Comparison of ENCODE assay signal across 15 cellular contexts in the genomic region with DNA sequence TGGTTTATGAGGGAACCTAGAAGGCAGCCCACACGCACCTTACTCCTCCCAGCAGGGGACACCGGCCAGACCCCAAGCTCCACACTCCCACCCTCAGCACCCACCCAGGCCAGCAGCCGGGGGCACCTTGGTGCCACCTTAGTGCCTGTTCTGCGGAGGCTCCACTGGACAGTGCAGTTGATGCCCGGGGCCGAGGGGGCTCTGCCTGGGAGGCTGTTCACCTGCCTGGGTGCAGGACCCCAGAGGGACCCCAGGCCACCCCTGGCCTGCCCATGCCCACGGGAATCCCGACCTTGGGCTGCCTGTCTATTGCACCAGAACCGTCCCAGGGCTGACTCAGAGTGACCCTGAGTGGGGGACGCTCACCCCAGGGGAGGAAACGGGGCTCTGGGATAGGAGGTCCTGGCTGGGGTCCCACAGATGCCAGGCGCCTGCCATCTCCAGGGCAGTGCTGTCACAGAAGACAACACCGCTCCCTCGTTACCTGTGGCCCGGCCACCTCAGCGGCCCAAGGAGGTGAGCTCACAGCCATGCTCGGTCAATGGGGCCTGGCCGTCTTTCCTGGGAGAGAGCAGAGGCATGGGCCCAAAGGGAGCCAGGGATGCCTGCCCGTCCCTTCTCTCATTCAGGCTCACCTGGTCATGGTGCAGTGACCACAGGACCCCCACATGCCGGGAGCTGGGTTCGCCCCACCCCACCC. TPM values are rescaled to one million over a fixed set of nuclear protein-coding genes. Genes with fewer than 3 reads are reported as not detected.
"Had no signal": no experiment of that assay in that cellular context is flagged by ENCODE, and none has a peak within 500 bp of the region (broad histone marks: within the 10 kb centered on the region; RNA-seq: fewer than 3 reads in every experiment).

No MANE protein-coding gene starts in this region.

- H3K4me1 Mint-ChIP-seq: activated naive CD4-positive, alpha-beta T cell treated with anti-CD3 and anti-CD28 coated beads, Interleukin-2, amount 50 U/mL, for 24 hours had no signal

- H3K4me1 ChIP-seq: left lung had no signal

- H3K4me3 ChIP-seq: adrenal gland, cardiac muscle cell, left lung, thyroid gland had no signal

- H3K9me3 Mint-ChIP-seq: activated CD8-positive, alpha-beta T cell treated with anti-CD3 and anti-CD28 coated beads for 36 hours; activated naive CD4-positive, alpha-beta T cell treated with anti-CD3 and anti-CD28 coated beads, Interleukin-2, amount 50 U/mL, for 24 hours; activated T-cell treated with anti-CD3 and anti-CD28 coated beads, Interleukin-2, amount 50 U/mL, for 4 hours; nephron; T-helper 1 cell treated with Interleukin-12 subunit alpha and Interleukin-12 subunit beta and Interleukin-4 antibody, amounts not matched to agents 30 μg/mL and 1 μg/mL, for 36 hours had no signal

- H3K27ac ChIP-seq: cardiac muscle cell, left lung, thyroid gland had no signal

- H3K27ac Mint-ChIP-seq: activated CD8-positive, alpha-beta T cell treated with anti-CD3 and anti-CD28 coated beads for 36 hours; activated naive CD4-positive, alpha-beta T cell treated with anti-CD3 and anti-CD28 coated beads, Interleukin-2, amount 50 U/mL, for 24 hours; nephron; progenitor cell of endocrine pancreas; T-helper 1 cell treated with Interleukin-12 subunit alpha and Interleukin-12 subunit beta and Interleukin-4 antibody, amounts not matched to agents 30 μg/mL and 1 μg/mL, for 36 hours had no signal

- H3K36me3 ChIP-seq: adrenal gland, cardiac muscle cell, left lung, right lobe of liver, thyroid gland had no signal

- H3K27me3 ChIP-seq: cardiac muscle cell, right lobe of liver, thyroid gland had no signal

- H3K9me3 ChIP-seq: adrenal gland, left lung, right lobe of liver, thyroid gland had no signal

- H3K4me3 Mint-ChIP-seq: activated CD8-positive, alpha-beta T cell treated with anti-CD3 and anti-CD28 coated beads for 36 hours; activated naive CD4-positive, alpha-beta T cell treated with anti-CD3 and anti-CD28 coated beads, Interleukin-2, amount 50 U/mL, for 24 hours; activated T-cell treated with anti-CD3 and anti-CD28 coated beads, Interleukin-2, amount 50 U/mL, for 4 hours; nephron; T-helper 1 cell treated with Interleukin-12 subunit alpha and Interleukin-12 subunit beta and Interleukin-4 antibody, amounts not matched to agents 30 μg/mL and 1 μg/mL, for 36 hours had no signal

- DNase-seq: activated CD4-positive, alpha-beta T cell treated with anti-CD3 and anti-CD28 coated beads for 4 hours; activated CD8-positive, alpha-beta T cell treated with anti-CD3 and anti-CD28 coated beads for 36 hours; activated effector memory CD4-positive, alpha-beta T cell treated with Interleukin-2 at 50 U/mL for 16 hours; activated T-cell treated with anti-CD3 and anti-CD28 coated beads, Interleukin-2, amount 50 U/mL, for 4 hours; islet precursor cell; mesendoderm had no signal

- H3K27me3 Mint-ChIP-seq: activated CD8-positive, alpha-beta T cell treated with anti-CD3 and anti-CD28 coated beads for 36 hours; activated naive CD4-positive, alpha-beta T cell treated with anti-CD3 and anti-CD28 coated beads, Interleukin-2, amount 50 U/mL, for 24 hours; progenitor cell of endocrine pancreas had no signal

- ATAC-seq: activated CD8-positive, alpha-beta T cell treated with anti-CD3 and anti-CD28 coated beads for 36 hours; activated T-cell treated with anti-CD3 and anti-CD28 coated beads, Interleukin-2, amount 50 U/mL, for 4 hours had no signal

RNA-seq across cellular contexts. Expression of a gene that starts 34.4 kb away (rescaled TPM):
- polyA plus RNA-seq: cardiac muscle cell had no signal
